Comparison of ENCODE assay signal across 2 cellular contexts in the genomic region with DNA sequence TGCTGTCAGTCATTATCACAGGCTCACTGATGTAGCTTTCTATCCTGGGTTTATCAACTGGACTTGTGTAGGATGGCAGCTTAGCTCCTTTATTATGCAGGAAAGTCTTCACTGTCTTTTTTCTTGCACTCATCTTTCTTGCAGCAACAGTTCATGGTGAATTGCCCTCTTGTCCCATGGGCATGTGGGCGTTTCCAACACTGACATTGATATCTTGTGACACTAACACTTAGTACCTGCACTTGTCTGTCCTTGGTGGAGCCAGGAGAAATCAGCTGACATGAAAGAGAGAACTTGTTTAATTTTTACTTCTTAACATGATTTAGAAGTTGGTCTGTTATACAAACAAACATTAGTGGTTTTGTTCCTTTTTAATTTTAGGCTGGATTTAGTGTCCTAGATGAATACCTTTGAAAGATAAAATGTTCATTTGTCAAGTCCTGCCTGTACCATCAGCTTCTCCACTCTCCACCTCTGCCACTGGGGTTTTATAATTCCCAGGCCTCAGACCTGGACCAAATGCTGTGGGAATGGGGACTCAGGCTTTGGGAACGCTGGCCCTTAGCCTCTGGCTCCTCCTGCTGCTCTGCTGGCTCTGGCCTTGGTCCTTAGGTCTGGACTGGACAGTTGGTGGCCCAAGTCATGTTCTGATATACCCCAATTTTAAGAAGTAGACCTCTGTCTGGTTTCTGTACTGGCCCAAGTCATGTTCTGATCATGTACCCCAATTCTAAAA.
TF ChIP-seq lines count a peak whose summit lies in the region.

No MANE protein-coding gene starts in this region.

TF ChIP-seq in IMR-90, 13 proteins besides CTCF, POLR2A, EP300 and RAD21:
- TF ChIP-seq BHLHE40 (IDR thresholded peaks at IDR 0.05; ENCODE audit: low read depth, low read length) = no peak
- no peak for TF ChIP-seq SMC3 (IDR thresholded peaks at IDR 0.05; ENCODE audit: low read depth, low read length)
- no peak for TF ChIP-seq FOS (IDR thresholded peaks at IDR 0.05; ENCODE audit: low read depth, low read length)
- no peak for TF ChIP-seq MXI1 (IDR thresholded peaks at IDR 0.05; ENCODE audit: borderline replicate concordance, low read depth, low read length)
- TF ChIP-seq MAZ (IDR thresholded peaks at IDR 0.05; ENCODE audit: borderline replicate concordance, low read depth, low read length) = no peak
- no peak for TF ChIP-seq RFX5 (IDR thresholded peaks at IDR 0.05; ENCODE audit: low read depth, low read length)
- no peak for TF ChIP-seq MAFK (IDR thresholded peaks at IDR 0.05; ENCODE audit: low read depth, low read length)
- no peak for TF ChIP-seq CHD1 (IDR thresholded peaks at IDR 0.05; ENCODE audit: low read depth, low read length)
- TF ChIP-seq CEBPB (IDR thresholded peaks at IDR 0.05; ENCODE audit: low read depth, low read length) = no peak
- no peak for TF ChIP-seq RCOR1 (IDR thresholded peaks at IDR 0.05; ENCODE audit: insufficient replicate concordance, low read length)

TF ChIP-seq in H1, 55 proteins besides CTCF, POLR2A, EP300 and RAD21:
- TF ChIP-seq EGR1 (IDR thresholded peaks at IDR 0.05; ENCODE audit: borderline replicate concordance, low read depth, low read length) = no peak
